In the genomic region with DNA sequence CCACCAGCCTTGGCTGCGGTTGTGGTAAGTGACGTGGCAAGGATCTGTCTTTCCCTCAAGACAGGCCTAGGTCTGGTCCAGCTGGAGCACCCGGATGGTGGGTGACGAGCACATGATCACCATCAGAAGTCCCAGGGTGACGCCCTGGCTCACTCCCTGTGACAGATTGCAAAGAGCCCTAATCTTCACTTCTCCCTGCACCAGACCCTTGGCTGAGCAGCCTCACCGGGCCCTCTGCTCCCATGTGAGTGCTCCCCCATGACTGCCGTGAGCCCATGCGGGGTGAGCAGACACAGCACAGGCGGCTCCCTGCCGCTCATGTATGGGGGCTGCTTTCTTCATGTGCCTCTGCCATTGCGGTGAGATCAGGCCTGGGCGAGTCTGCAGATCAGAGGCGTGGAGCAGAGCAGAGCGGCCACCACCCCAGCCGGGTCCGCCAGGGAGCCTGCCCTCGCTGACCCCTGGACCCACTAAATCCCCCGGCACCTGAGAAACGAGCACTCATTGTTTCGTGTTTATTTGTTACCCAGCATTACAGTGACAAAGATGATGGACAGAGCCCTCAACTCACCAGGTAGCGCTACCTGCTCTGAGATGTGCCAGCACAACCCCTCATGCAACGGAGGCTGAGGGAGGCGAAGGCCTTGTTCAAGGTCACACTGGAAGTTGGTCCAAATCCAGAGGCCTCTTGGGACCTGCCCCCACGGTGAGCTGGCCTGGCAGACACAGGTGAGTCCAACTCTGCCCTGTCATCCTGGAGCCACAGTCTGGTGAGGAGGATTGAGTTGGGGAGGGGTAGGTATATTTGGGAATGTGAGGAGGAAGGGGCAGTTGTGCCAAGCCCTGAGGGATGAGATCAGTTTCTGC, we compare ENCODE assay signal across 2 cellular contexts.
TF ChIP-seq lines count a peak whose summit lies in the region.

No MANE protein-coding gene starts in this region.

TF ChIP-seq in A549, 52 proteins besides CTCF, POLR2A, EP300 and RAD21 (continued from another document):
- TF ChIP-seq KDM5A (IDR thresholded peaks at IDR 0.05) (no peak), BHLHE40 (IDR thresholded peaks at IDR 0.05; ENCODE audit: low read depth, low read length) (no peak), HOXB5 (CRISPR knock-in tag; IDR thresholded peaks at IDR 0.05) (no peak), FOSL2 (IDR thresholded peaks at IDR 0.05) (no peak), FOSL2 (CRISPR knock-in tag; IDR thresholded peaks at IDR 0.05) (no peak), EHF (CRISPR knock-in tag; IDR thresholded peaks at IDR 0.05) (no peak), SREBF2 (IDR thresholded peaks at IDR 0.05) (no peak), MYC (IDR thresholded peaks at IDR 0.05; ENCODE audit: borderline replicate concordance, low read length) (no peak), FOXS1 (CRISPR knock-in tag; IDR thresholded peaks at IDR 0.05) (no peak), POLR2AphosphoS2 (conservative IDR thresholded peaks at IDR 0.05; ENCODE audit: low read length) (no peak), MAFK (IDR thresholded peaks at IDR 0.05; ENCODE audit: partially characterized antibody) (no peak), GATA3 (IDR thresholded peaks at IDR 0.05; ENCODE audit: borderline replicate concordance) (no peak), JUN (IDR thresholded peaks at IDR 0.05) (no peak), EHMT2 (IDR thresholded peaks at IDR 0.05; ENCODE audit: low read depth) (no peak), SMC3 (IDR thresholded peaks at IDR 0.05) (no peak), CBX2 (IDR thresholded peaks at IDR 0.05; ENCODE audit: borderline replicate concordance, low read depth) (no peak)
- TF ChIP-seq, protein P1, sequence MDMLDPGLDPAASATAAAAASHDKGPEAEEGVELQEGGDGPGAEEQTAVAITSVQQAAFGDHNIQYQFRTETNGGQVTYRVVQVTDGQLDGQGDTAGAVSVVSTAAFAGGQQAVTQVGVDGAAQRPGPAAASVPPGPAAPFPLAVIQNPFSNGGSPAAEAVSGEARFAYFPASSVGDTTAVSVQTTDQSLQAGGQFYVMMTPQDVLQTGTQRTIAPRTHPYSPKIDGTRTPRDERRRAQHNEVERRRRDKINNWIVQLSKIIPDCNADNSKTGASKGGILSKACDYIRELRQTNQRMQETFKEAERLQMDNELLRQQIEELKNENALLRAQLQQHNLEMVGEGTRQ (IDR thresholded peaks at IDR 0.05): no peak
- TF ChIP-seq, protein P2, sequence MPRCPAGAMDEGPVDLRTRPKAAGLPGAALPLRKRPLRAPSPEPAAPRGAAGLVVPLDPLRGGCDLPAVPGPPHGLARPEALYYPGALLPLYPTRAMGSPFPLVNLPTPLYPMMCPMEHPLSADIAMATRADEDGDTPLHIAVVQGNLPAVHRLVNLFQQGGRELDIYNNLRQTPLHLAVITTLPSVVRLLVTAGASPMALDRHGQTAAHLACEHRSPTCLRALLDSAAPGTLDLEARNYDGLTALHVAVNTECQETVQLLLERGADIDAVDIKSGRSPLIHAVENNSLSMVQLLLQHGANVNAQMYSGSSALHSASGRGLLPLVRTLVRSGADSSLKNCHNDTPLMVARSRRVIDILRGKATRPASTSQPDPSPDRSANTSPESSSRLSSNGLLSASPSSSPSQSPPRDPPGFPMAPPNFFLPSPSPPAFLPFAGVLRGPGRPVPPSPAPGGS (IDR thresholded peaks at IDR 0.05): no peak
- TF ChIP-seq, protein P3, sequence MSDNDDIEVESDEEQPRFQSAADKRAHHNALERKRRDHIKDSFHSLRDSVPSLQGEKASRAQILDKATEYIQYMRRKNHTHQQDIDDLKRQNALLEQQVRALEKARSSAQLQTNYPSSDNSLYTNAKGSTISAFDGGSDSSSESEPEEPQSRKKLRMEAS (IDR thresholded peaks at IDR 0.05): no peak
- TF ChIP-seq, protein P4, sequence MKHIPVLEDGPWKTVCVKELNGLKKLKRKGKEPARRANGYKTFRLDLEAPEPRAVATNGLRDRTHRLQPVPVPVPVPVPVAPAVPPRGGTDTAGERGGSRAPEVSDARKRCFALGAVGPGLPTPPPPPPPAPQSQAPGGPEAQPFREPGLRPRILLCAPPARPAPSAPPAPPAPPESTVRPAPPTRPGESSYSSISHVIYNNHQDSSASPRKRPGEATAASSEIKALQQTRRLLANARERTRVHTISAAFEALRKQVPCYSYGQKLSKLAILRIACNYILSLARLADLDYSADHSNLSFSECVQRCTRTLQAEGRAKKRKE (CRISPR knock-in tag; IDR thresholded peaks at IDR 0.05; ENCODE audit: low read depth): no peak

TF ChIP-seq in HCT116, 20 proteins besides CTCF, POLR2A, EP300 and RAD21:
- TF ChIP-seq TCF7L2 (IDR thresholded peaks at IDR 0.05; ENCODE audit: borderline replicate concordance, extremely low read depth, insufficient read depth, insufficient read length) (no peak), ZFX (IDR thresholded peaks at IDR 0.05) (no peak), EZH2phosphoT487 (IDR thresholded peaks at IDR 0.05; ENCODE audit: borderline replicate concordance) (no peak), EGR1 (IDR thresholded peaks at IDR 0.05; ENCODE audit: low read depth) (no peak), SIN3A (IDR thresholded peaks at IDR 0.05; ENCODE audit: low read depth) (no peak)
- TF ChIP-seq, protein P5, sequence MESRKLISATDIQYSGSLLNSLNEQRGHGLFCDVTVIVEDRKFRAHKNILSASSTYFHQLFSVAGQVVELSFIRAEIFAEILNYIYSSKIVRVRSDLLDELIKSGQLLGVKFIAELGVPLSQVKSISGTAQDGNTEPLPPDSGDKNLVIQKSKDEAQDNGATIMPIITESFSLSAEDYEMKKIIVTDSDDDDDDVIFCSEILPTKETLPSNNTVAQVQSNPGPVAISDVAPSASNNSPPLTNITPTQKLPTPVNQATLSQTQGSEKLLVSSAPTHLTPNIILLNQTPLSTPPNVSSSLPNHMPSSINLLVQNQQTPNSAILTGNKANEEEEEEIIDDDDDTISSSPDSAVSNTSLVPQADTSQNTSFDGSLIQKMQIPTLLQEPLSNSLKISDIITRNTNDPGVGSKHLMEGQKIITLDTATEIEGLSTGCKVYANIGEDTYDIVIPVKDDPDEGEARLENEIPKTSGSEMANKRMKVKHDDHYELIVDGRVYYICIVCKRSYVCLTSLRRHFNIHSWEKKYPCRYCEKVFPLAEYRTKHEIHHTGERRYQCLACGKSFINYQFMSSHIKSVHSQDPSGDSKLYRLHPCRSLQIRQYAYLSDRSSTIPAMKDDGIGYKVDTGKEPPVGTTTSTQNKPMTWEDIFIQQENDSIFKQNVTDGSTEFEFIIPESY (IDR thresholded peaks at IDR 0.05; ENCODE audit: extremely low read depth, insufficient replicate concordance, low read length): no peak
